1 cellular context compared by ENCODE assay signal in genomic region chr11:33588056-33588455, GRCh38.
A peak's percentile ranks its signal among the peaks of the same experiment; 100 is the strongest.
TF ChIP-seq lines count a peak whose summit lies in the region.

No MANE protein-coding gene starts in this region.

TF ChIP-seq in A549, 52 proteins besides CTCF, POLR2A, EP300 and RAD21 (continued from another document):
- peak; percentile 81 for TF ChIP-seq REST (IDR thresholded peaks at IDR 0.05)
- TF ChIP-seq USF2 (IDR thresholded peaks at IDR 0.05): no peak
TF ChIP-seq in A549: peak in this region for 2.
